Comparison of ENCODE assay signal across 8 cellular contexts in genomic region chr7:66845382-66846095, GRCh38.
DNase-seq lines count a peak whose midpoint lies in the region; ATAC-seq and TF ChIP-seq lines count a peak whose summit lies in the region.

No MANE protein-coding gene starts in this region.

- H3K36me3 ChIP-seq in DND-41 (ENCODE audit: insufficient read depth, low read length), result peaks cover 3% of the 10 kb centered on the region; the same call in 1 of the 2 replicates
- no peaks in the 10 kb centered on the region for H3K36me3 ChIP-seq in SJCRH30
- no peaks in the 10 kb centered on the region for H3K36me3 ChIP-seq in esophagus muscularis mucosa

- no peak for DNase-seq in DND-41
- DNase-seq in SJCRH30, result peak in 1 of 2 experiments; percentile 19
- DNase-seq in esophagus muscularis mucosa (ENCODE audit: extremely low spot score), result no peak
- DNase-seq in posterior vena cava (ENCODE audit: low spot score), result peak; percentile 73
- no peak for DNase-seq in RKO (ENCODE audit: low spot score)
- no peak for DNase-seq in SHP77 treated with DMSO at 0.1 percent for 48 hours (lab: John Stamatoyannopoulos, UW)
- no peak for DNase-seq in germinal center (ENCODE audit: low spot score)

- TF ChIP-seq CTCF in DND-41 (IDR thresholded peaks at IDR 0.05; ENCODE audit: borderline replicate concordance, extremely low read depth, low read length, poor library complexity, severe bottlenecking) (no peak), esophagus muscularis mucosa (IDR thresholded peaks at IDR 0.05) (no peak)

- no peaks in the 10 kb centered on the region for H4K20me1 ChIP-seq in DND-41 (ENCODE audit: insufficient read depth, low read length)

- peak overlapping the region; percentile 96 for H3K9ac ChIP-seq in DND-41 (ENCODE audit: low read depth, low read length)

- TF ChIP-seq POLR2A in esophagus muscularis mucosa (IDR thresholded peaks at IDR 0.05; ENCODE audit: low read depth), result no peak

- H3K9me3 ChIP-seq in DND-41 (ENCODE audit: insufficient read depth, low read length, severe bottlenecking) (no peaks in the 10 kb centered on the region), SJCRH30 (replicated peaks) (no peaks in the 10 kb centered on the region), esophagus muscularis mucosa (no peaks in the 10 kb centered on the region)

- TF ChIP-seq EP300 in esophagus muscularis mucosa (IDR thresholded peaks at IDR 0.05), result no peak

- H3K27me3 ChIP-seq in DND-41 (ENCODE audit: insufficient read depth, low read length, poor library complexity) (no peaks in the 10 kb centered on the region), SJCRH30 (no peaks in the 10 kb centered on the region), esophagus muscularis mucosa (no peaks in the 10 kb centered on the region)

- peak overlapping the region; percentile 94 for H3K27ac ChIP-seq in DND-41 (ENCODE audit: low read length)
- H3K27ac ChIP-seq in SJCRH30, result peak overlapping the region; percentile 56
- peak overlapping the region; percentile 85 to 91 (median 90) for H3K27ac ChIP-seq in esophagus muscularis mucosa (replicated peaks in 1 of 4)

- H2AFZ ChIP-seq in DND-41 (ENCODE audit: low read depth, low read length), result peak overlapping the region; percentile 94

- H3K4me3 ChIP-seq in DND-41 (ENCODE audit: low read depth in 1 of 2, low read length in 2 of 2) (peak overlapping the region; percentile 81 to 94), SJCRH30 (peak overlapping the region; percentile 70), esophagus muscularis mucosa (peak overlapping the region; percentile 64 to 77 (median 68))

- H3K79me2 ChIP-seq in DND-41 (ENCODE audit: insufficient read depth, low read length), result peaks cover 15% of the 10 kb centered on the region

- intact Hi-C loops in esophagus muscularis mucosa (cut with DNase I) (loop anchor here (10.0 kb wide), 4 partner anchors 79 to 191 kb away; partner anchors contain the start of genes RABGEF1 and TMEM248), posterior vena cava (cut with DNase I) (no loop called here)

- peak overlapping the region; percentile 98 for H3K4me2 ChIP-seq in DND-41 (ENCODE audit: insufficient read depth, low read length)

- no peak for ATAC-seq in DND-41 (ENCODE audit: insufficient read depth, low read depth)
- no peak for ATAC-seq in GM21423 (IDR thresholded peaks at IDR 0.05; ENCODE audit: unreplicated experiment)

- WGBS in esophagus muscularis mucosa, result 56% methylated on average over 12 of the region's 19 CpGs

- H3K4me1 ChIP-seq in DND-41 (ENCODE audit: insufficient read depth, low read length) (peaks cover 25% of the 10 kb centered on the region), SJCRH30 (no peaks in the 10 kb centered on the region), esophagus muscularis mucosa (peaks cover 12 to 23% (median 18%) of the 10 kb centered on the region in 4 donors)
